In genomic region chr1:230708631-230709580, GRCh38 we compare ENCODE assay signal across 1 cellular context.
TF ChIP-seq lines count a peak whose summit lies in the region.

No MANE protein-coding gene starts in this region.

TF ChIP-seq in HepG2, 621 proteins besides CTCF, POLR2A, EP300 and RAD21 (continued from another document and continues in another):
- TF ChIP-seq HMGXB3 (CRISPR knock-in tag; IDR thresholded peaks at IDR 0.05; ENCODE audit: borderline replicate concordance) (peak; percentile 68; the same call in 1 of the 2 replicates), SUZ12 (IDR thresholded peaks at IDR 0.05; ENCODE audit: low read depth, low read length) (no peak), ZNF260 (CRISPR knock-in tag; IDR thresholded peaks at IDR 0.05; ENCODE audit: borderline replicate concordance, low read depth) (no peak), ZNF577 (CRISPR knock-in tag; IDR thresholded peaks at IDR 0.05; ENCODE audit: borderline replicate concordance, low read depth) (no peak), PBX3 (CRISPR knock-in tag; IDR thresholded peaks at IDR 0.05; ENCODE audit: borderline replicate concordance) (no peak), ZNF550 (CRISPR knock-in tag; IDR thresholded peaks at IDR 0.05; ENCODE audit: borderline replicate concordance) (no peak), CREM (IDR thresholded peaks at IDR 0.05) (peak; percentile 84), CREM (CRISPR knock-in tag; IDR thresholded peaks at IDR 0.05) (no peak), ZNF616 (CRISPR knock-in tag; IDR thresholded peaks at IDR 0.05; ENCODE audit: low read depth) (peak; percentile 34; the same call in 1 of the 2 replicates), ZNF788 (CRISPR knock-in tag; IDR thresholded peaks at IDR 0.05; ENCODE audit: borderline replicate concordance) (peak; percentile 98), ZNF501 (CRISPR knock-in tag; IDR thresholded peaks at IDR 0.05) (peak; percentile 42; the same call in 1 of the 2 replicates), SRSF1 (optimal IDR thresholded peaks at IDR 0.05; ENCODE audit: low read depth, low read length) (no peak), MAFF (IDR thresholded peaks at IDR 0.05; ENCODE audit: low read depth, low read length) (no peak), TOPORS (CRISPR knock-in tag; IDR thresholded peaks at IDR 0.05) (0 out of 2 replicates have a peak, but pooled peaks have one; percentile 27), MYC (CRISPR knock-in tag; IDR thresholded peaks at IDR 0.05; ENCODE audit: borderline replicate concordance) (peak; percentile 98), ZNF839 (CRISPR knock-in tag; IDR thresholded peaks at IDR 0.05; ENCODE audit: borderline replicate concordance) (peak; percentile 39; the same call in 1 of the 2 replicates), ZHX2 (IDR thresholded peaks at IDR 0.05; ENCODE audit: low read depth) (peak; percentile 62; the same call in 1 of the 2 replicates), ZHX2 (CRISPR knock-in tag; IDR thresholded peaks at IDR 0.05; ENCODE audit: borderline replicate concordance) (no peak), SMAD9 (CRISPR knock-in tag; IDR thresholded peaks at IDR 0.05) (peak; percentile 54; the same call in 1 of the 2 replicates), POLR2AphosphoS2 (IDR thresholded peaks at IDR 0.05; ENCODE audit: low read depth, low read length) (no peak), NRL (CRISPR knock-in tag; IDR thresholded peaks at IDR 0.05; ENCODE audit: borderline replicate concordance) (0 out of 2 replicates have a peak, but pooled peaks have one; percentile 35), NR2F6 (IDR thresholded peaks at IDR 0.05) (peak; percentile 89), NR2F6 (CRISPR knock-in tag; IDR thresholded peaks at IDR 0.05) (peak; percentile 97), REL (CRISPR knock-in tag; conservative IDR thresholded peaks at IDR 0.05) (0 out of 2 replicates have a peak, but pooled peaks have one; percentile 48), FOXO1 (CRISPR knock-in tag; IDR thresholded peaks at IDR 0.05) (peak; percentile 76; the same call in 1 of the 2 replicates), FOSL2 (CRISPR knock-in tag; IDR thresholded peaks at IDR 0.05) (peak; percentile 88), ZNF251 (CRISPR knock-in tag; IDR thresholded peaks at IDR 0.05) (no peak), ZBTB8A (CRISPR knock-in tag; IDR thresholded peaks at IDR 0.05; ENCODE audit: borderline replicate concordance, low read depth) (no peak), CERS6 (CRISPR knock-in tag; IDR thresholded peaks at IDR 0.05) (no peak), NAIF1 (CRISPR knock-in tag; IDR thresholded peaks at IDR 0.05; ENCODE audit: borderline replicate concordance) (no peak), ARID2 (CRISPR knock-in tag; IDR thresholded peaks at IDR 0.05; ENCODE audit: borderline replicate concordance) (no peak), NR2F2 (IDR thresholded peaks at IDR 0.05; ENCODE audit: borderline replicate concordance, low read depth) (no peak), ESRRA (CRISPR knock-in tag; IDR thresholded peaks at IDR 0.05; ENCODE audit: low read depth) (peak; percentile 95), ZSCAN29 (CRISPR knock-in tag; conservative IDR thresholded peaks at IDR 0.05) (peak; percentile 70; the same call in 1 of the 2 replicates), SIX1 (CRISPR knock-in tag; IDR thresholded peaks at IDR 0.05; ENCODE audit: borderline replicate concordance) (peak; percentile 55; the same call in 1 of the 2 replicates), HCFC1 (IDR thresholded peaks at IDR 0.05; ENCODE audit: low read depth, low read length) (no peak), CBX1 (IDR thresholded peaks at IDR 0.05; ENCODE audit: low read depth) (no peak), RXRB (CRISPR knock-in tag; IDR thresholded peaks at IDR 0.05; ENCODE audit: borderline replicate concordance) (peak; percentile 97)
- TF ChIP-seq, protein P1, sequence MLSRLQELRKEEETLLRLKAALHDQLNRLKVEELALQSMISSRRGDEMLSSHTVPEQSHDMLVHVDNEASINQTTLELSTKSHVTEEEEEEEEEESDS (CRISPR knock-in tag; IDR thresholded peaks at IDR 0.05; ENCODE audit: borderline replicate concordance): peak; percentile 32; the same call in 1 of the 2 replicates
- TF ChIP-seq, protein P2, sequence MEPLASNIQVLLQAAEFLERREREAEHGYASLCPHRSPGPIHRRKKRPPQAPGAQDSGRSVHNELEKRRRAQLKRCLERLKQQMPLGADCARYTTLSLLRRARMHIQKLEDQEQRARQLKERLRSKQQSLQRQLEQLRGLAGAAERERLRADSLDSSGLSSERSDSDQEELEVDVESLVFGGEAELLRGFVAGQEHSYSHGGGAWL (CRISPR knock-in tag; IDR thresholded peaks at IDR 0.05): peak; percentile 89
- TF ChIP-seq, protein P3, sequence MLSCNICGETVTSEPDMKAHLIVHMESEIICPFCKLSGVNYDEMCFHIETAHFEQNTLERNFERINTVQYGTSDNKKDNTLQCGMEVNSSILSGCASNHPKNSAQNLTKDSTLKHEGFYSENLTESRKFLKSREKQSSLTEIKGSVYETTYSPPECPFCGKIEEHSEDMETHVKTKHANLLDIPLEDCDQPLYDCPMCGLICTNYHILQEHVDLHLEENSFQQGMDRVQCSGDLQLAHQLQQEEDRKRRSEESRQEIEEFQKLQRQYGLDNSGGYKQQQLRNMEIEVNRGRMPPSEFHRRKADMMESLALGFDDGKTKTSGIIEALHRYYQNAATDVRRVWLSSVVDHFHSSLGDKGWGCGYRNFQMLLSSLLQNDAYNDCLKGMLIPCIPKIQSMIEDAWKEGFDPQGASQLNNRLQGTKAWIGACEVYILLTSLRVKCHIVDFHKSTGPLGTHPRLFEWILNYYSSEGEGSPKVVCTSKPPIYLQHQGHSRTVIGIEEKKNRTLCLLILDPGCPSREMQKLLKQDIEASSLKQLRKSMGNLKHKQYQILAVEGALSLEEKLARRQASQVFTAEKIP (CRISPR knock-in tag; IDR thresholded peaks at IDR 0.05; ENCODE audit: borderline replicate concordance): no peak
- TF ChIP-seq, protein P4, sequence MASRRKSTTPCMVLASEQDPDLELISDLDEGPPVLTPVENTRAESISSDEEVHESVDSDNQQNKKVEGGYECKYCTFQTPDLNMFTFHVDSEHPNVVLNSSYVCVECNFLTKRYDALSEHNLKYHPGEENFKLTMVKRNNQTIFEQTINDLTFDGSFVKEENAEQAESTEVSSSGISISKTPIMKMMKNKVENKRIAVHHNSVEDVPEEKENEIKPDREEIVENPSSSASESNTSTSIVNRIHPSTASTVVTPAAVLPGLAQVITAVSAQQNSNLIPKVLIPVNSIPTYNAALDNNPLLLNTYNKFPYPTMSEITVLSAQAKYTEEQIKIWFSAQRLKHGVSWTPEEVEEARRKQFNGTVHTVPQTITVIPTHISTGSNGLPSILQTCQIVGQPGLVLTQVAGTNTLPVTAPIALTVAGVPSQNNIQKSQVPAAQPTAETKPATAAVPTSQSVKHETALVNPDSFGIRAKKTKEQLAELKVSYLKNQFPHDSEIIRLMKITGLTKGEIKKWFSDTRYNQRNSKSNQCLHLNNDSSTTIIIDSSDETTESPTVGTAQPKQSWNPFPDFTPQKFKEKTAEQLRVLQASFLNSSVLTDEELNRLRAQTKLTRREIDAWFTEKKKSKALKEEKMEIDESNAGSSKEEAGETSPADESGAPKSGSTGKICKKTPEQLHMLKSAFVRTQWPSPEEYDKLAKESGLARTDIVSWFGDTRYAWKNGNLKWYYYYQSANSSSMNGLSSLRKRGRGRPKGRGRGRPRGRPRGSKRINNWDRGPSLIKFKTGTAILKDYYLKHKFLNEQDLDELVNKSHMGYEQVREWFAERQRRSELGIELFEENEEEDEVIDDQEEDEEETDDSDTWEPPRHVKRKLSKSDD (CRISPR knock-in tag; IDR thresholded peaks at IDR 0.05; ENCODE audit: low read depth): peak; percentile 92; the same call in 1 of the 2 replicates
- TF ChIP-seq, protein P5, sequence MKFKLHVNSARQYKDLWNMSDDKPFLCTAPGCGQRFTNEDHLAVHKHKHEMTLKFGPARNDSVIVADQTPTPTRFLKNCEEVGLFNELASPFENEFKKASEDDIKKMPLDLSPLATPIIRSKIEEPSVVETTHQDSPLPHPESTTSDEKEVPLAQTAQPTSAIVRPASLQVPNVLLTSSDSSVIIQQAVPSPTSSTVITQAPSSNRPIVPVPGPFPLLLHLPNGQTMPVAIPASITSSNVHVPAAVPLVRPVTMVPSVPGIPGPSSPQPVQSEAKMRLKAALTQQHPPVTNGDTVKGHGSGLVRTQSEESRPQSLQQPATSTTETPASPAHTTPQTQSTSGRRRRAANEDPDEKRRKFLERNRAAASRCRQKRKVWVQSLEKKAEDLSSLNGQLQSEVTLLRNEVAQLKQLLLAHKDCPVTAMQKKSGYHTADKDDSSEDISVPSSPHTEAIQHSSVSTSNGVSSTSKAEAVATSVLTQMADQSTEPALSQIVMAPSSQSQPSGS (CRISPR knock-in tag; IDR thresholded peaks at IDR 0.05): peak; percentile 87; the same call in 1 of the 2 replicates
